Comparison of ENCODE assay signal across 8 cellular contexts in the genomic region with DNA sequence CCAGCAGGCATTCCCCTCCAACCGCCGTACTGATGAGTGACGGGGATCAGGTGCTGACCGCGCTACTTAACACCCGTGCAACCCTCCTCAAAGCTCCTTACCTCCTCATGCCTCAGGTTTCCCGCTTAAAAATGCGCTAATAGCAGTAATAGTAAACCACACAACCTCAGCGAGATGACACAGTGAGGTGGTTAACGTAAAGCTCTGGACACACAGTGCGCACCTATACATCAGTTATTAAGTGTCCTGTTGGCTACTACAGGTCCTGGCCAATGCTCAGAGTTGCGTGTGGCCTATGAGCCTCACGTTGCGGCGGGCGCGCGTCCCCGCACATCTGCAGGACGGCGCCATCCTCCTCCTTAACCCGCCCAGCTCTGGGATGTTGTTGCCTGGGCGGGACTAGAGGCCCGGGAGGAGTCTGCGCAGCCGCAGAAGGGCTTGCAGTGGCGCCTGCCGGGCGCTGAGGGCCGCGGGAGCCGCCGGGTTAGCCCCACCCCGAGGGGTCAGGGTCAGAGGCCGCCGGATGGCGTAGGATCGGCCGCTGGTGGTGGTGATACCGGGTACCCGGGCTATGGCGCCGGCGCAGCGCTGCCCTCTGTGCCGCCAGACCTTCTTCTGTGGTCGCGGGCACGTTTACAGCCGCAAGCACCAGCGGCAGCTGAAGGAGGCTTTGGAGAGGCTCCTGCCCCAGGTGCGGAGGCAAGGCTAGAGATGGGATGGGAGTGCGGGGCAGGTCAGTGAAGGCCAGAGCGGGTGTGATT. TPM values are rescaled to one million over a fixed set of nuclear protein-coding genes. Genes with fewer than 3 reads are reported as not detected.
A peak's percentile ranks its signal among the peaks of the same experiment; 100 is the strongest.
DNase-seq lines count a peak whose midpoint lies in the region; ATAC-seq and TF ChIP-seq lines count a peak whose summit lies in the region.

A gene with protein sequence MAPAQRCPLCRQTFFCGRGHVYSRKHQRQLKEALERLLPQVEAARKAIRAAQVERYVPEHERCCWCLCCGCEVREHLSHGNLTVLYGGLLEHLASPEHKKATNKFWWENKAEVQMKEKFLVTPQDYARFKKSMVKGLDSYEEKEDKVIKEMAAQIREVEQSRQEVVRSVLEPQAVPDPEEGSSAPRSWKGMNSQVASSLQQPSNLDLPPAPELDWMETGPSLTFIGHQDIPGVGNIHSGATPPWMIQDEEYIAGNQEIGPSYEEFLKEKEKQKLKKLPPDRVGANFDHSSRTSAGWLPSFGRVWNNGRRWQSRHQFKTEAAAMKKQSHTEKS (plus strand): TSS at position 512 of the 761 bp plus-strand sequence. CDS start 60 bp downstream, at position 572.

- intact Hi-C loops in activated CD4-positive, alpha-beta T cell treated with anti-CD3 and anti-CD28 coated beads, Interleukin-2, amount 10 ng/mL, durations not matched to agents 24 days and 14 days (cut with micrococcal nuclease): loop anchor here (1.0 to 5.0 kb wide), 4 partner anchors 20 to 71 kb away; a partner anchor contains a TSS
- intact Hi-C loops in colonic mucosa (cut with DNase I): no loop called here
- intact Hi-C loops in left colon (cut with DNase I, micrococcal nuclease): no loop called here

- peak; percentile 64 for DNase-seq in NCI-H524 treated with DMSO at 0.1 percent for 48 hours (lab: John Stamatoyannopoulos, UW)
- DNase-seq in activated CD4-positive, alpha-beta T cell treated with anti-CD3 and anti-CD28 coated beads, Interleukin-2, amount 10 ng/mL, durations not matched to agents 24 days and 14 days: peak; percentile 99
- peak; percentile 98 for DNase-seq in colonic mucosa
- peak; percentile 95 to 97 for DNase-seq in left colon
- DNase-seq in stimulated activated CD4-positive, alpha-beta T cell treated with anti-CD3 and anti-CD28 coated beads, Interleukin-1b, Interleukin-23, amount 100 ng/mL, for 48 hours: peak; percentile 95

- H3K9ac ChIP-seq in BLaER1 (peak within 1 kb of the TSS; percentile 87), colonic mucosa (ENCODE audit: low read depth in 2 of 2, low read length in 2 of 2) (peak within 1 kb of the TSS; percentile 75 to 88)

- no peaks in the 10 kb centered on the region for H3K9me3 Mint-ChIP-seq in activated CD4-positive, alpha-beta T cell treated with anti-CD3 and anti-CD28 coated beads, Interleukin-2, amount 10 ng/mL, durations not matched to agents 24 days and 14 days

- H3K27ac Mint-ChIP-seq in activated CD4-positive, alpha-beta T cell treated with anti-CD3 and anti-CD28 coated beads, Interleukin-2, amount 10 ng/mL, durations not matched to agents 24 days and 14 days: peak within 1 kb of the TSS; percentile 94

- no peaks in the 10 kb centered on the region for H3K27me3 Mint-ChIP-seq in activated CD4-positive, alpha-beta T cell treated with anti-CD3 and anti-CD28 coated beads, Interleukin-2, amount 10 ng/mL, durations not matched to agents 24 days and 14 days

- peaks cover 24% of the 10 kb centered on the region for H3K4me1 Mint-ChIP-seq in activated CD4-positive, alpha-beta T cell treated with anti-CD3 and anti-CD28 coated beads, Interleukin-2, amount 10 ng/mL, durations not matched to agents 24 days and 14 days

- H3K4me1 ChIP-seq in BLaER1: peaks cover 27% of the 10 kb centered on the region
- peaks cover 9% of the 10 kb centered on the region for H3K4me1 ChIP-seq in colonic mucosa

- peak; percentile 95 for ATAC-seq in GM19324 (IDR thresholded peaks at IDR 0.05; ENCODE audit: low FRiP score, unreplicated experiment)
- ATAC-seq in HG03460 (IDR thresholded peaks at IDR 0.05; ENCODE audit: unreplicated experiment): peak; percentile 87
- peak; percentile 100 for ATAC-seq in left colon

- H3K27me3 ChIP-seq in BLaER1 (no peaks in the 10 kb centered on the region), colonic mucosa (no peaks in the 10 kb centered on the region)

- peaks cover 3% of the 10 kb centered on the region for H3K9me3 ChIP-seq in BLaER1
- no peaks in the 10 kb centered on the region for H3K9me3 ChIP-seq in colonic mucosa

- no peaks in the 10 kb centered on the region for H4K20me1 ChIP-seq in BLaER1

- H3K36me3 Mint-ChIP-seq in activated CD4-positive, alpha-beta T cell treated with anti-CD3 and anti-CD28 coated beads, Interleukin-2, amount 10 ng/mL, durations not matched to agents 24 days and 14 days (ENCODE audit: low read depth): peaks cover 40% of the 10 kb centered on the region

- no peak for TF ChIP-seq CTCF in colonic mucosa (IDR thresholded peaks at IDR 0.05)

- peaks cover 45% of the 10 kb centered on the region for H3K36me3 ChIP-seq in BLaER1
- no peaks in the 10 kb centered on the region for H3K36me3 ChIP-seq in colonic mucosa

- H3K4me2 ChIP-seq in BLaER1: peak within 1 kb of the TSS; percentile 91

- H3K4me3 Mint-ChIP-seq in activated CD4-positive, alpha-beta T cell treated with anti-CD3 and anti-CD28 coated beads, Interleukin-2, amount 10 ng/mL, durations not matched to agents 24 days and 14 days: peak within 1 kb of the TSS; percentile 90

- H3K27ac ChIP-seq in BLaER1: peak within 1 kb of the TSS; percentile 65
- H3K27ac ChIP-seq in colonic mucosa: peak within 1 kb of the TSS; percentile 60

- H3K4me3 ChIP-seq in BLaER1: peak within 1 kb of the TSS; percentile 86
- H3K4me3 ChIP-seq in colonic mucosa: peak within 1 kb of the TSS; percentile 96

RNA-seq across cellular contexts. Expression of the gene that starts here (rescaled TPM):
- total RNA-seq in activated CD4-positive, alpha-beta T cell treated with anti-CD3 and anti-CD28 coated beads, Interleukin-2, amount 10 ng/mL, durations not matched to agents 24 days and 14 days: 46.3 and 47.1 TPM in 2 replicates
- total RNA-seq in colonic mucosa (10 to 100 TPM; 11.9 to 19.0 TPM), left colon (10 to 100 TPM; 22.7 to 28.5 TPM)

Comparison
In these comparisons a context has a peak if more than half of its experiments do, and no peak if none do; other contexts are left out.
1. Peak in every context shown above with its lines: DNase-seq, ATAC-seq, H3K4me3 ChIP-seq and H3K27ac ChIP-seq.